Comparison of ENCODE assay signal across 8 cellular contexts in genomic region chr6:15663057-15663638, GRCh38. TPM values are rescaled to one million over a fixed set of nuclear protein-coding genes. Genes with fewer than 3 reads are reported as not detected.
DNase-seq lines count a peak whose midpoint lies in the region; ATAC-seq and TF ChIP-seq lines count a peak whose summit lies in the region.

No MANE protein-coding gene starts in this region.

- no peaks in the 10 kb centered on the region for H3K27me3 ChIP-seq in MM.1S (replicated peaks; ENCODE audit: insufficient read depth, low read length)
- peaks cover 2% of the 10 kb centered on the region for H3K27me3 ChIP-seq in adipocyte (replicated peaks; ENCODE audit: control insufficient read depth, insufficient read depth, low read length)
- H3K27me3 ChIP-seq in spleen (replicated peaks in 1 of 7), result peaks cover 0 to 12% (median 0%) of the 10 kb centered on the region in 7 donors

- H2AFZ ChIP-seq in MM.1S (ENCODE audit: low read length), result peak overlapping the region; percentile 74

- 18 to 21% (median 20%) methylated on average over 25 of the region's 25 CpGs for WGBS in spleen, 5 donors

- H3K9me3 ChIP-seq in MM.1S (replicated peaks; ENCODE audit: insufficient read depth, low read length) (no peaks in the 10 kb centered on the region), adipocyte (ENCODE audit: control insufficient read depth, low read length) (no peaks in the 10 kb centered on the region), spleen (no peaks in the 10 kb centered on the region)

- H3K27ac ChIP-seq in MM.1S (ENCODE audit: low read length) (no peak overlapping the region; the same call in 1 of the 2 replicates), spleen (peak overlapping the region in 7 of 8 donors; percentile 87 to 96 (median 88))

- H3K36me3 ChIP-seq in MM.1S (replicated peaks; ENCODE audit: insufficient read depth, low read length) (no peaks in the 10 kb centered on the region; the same call in 1 of the 2 replicates), adipocyte (ENCODE audit: control insufficient read depth, insufficient read depth, low read length, severe bottlenecking) (no peaks in the 10 kb centered on the region), spleen (peaks cover 0 to 16% (median 0%) of the 10 kb centered on the region in 6 donors)

- no peaks in the 10 kb centered on the region for H4K20me1 ChIP-seq in MM.1S (ENCODE audit: insufficient read depth, low read length)

- peaks cover 26% of the 10 kb centered on the region for H3K79me2 ChIP-seq in MM.1S (ENCODE audit: low read length)

- no peak for TF ChIP-seq POLR2A in spleen (IDR thresholded peaks at IDR 0.05)

- TF ChIP-seq CTCF in MM.1S (IDR thresholded peaks at IDR 0.05; ENCODE audit: low read length), result no peak
- TF ChIP-seq CTCF in spleen (IDR thresholded peaks at IDR 0.05 in 8 of 11, conservative IDR thresholded peaks at IDR 0.05 in 3 of 11), result no peak

- H3K9ac ChIP-seq in MM.1S (ENCODE audit: low read length), result no peak overlapping the region
- peak overlapping the region; percentile 87 for H3K9ac ChIP-seq in adipocyte (ENCODE audit: low read length)

- peak overlapping the region; percentile 95; the same call in 1 of the 2 replicates for H3K4me2 ChIP-seq in MM.1S (ENCODE audit: low read depth, low read length)

- peak overlapping the region; percentile 82 for H3K4me3 ChIP-seq in MM.1S (ENCODE audit: low read length)
- H3K4me3 ChIP-seq in adipocyte (ENCODE audit: low read length), result peak overlapping the region; percentile 94
- peak overlapping the region; percentile 73 to 96 (median 88) for H3K4me3 ChIP-seq in spleen

- no peaks in the 10 kb centered on the region for H3K9me2 ChIP-seq in MM.1S (replicated peaks; ENCODE audit: insufficient read depth, low read length)

- ATAC-seq in HG02884 (IDR thresholded peaks at IDR 0.05; ENCODE audit: unreplicated experiment), result no peak

- H3F3A ChIP-seq in MM.1S (ENCODE audit: insufficient read depth, low read length), result peaks cover 16% of the 10 kb centered on the region; the same call in 1 of the 2 replicates

- peaks cover 7% of the 10 kb centered on the region for H3K4me1 ChIP-seq in MM.1S (ENCODE audit: low read length)
- H3K4me1 ChIP-seq in adipocyte (ENCODE audit: control insufficient read depth, insufficient read depth, low read length), result peaks cover 9% of the 10 kb centered on the region
- H3K4me1 ChIP-seq in spleen, result peaks cover 9 to 50% (median 33%) of the 10 kb centered on the region in 6 donors

- peak; percentile 77 for DNase-seq in stimulated activated CD8-positive, alpha-beta memory T cell treated with anti-CD3 and anti-CD28 coated beads, Interleukin-15, amount 100 ng/mL, for 48 hours (ENCODE audit: low read depth in 2 of 2)
- DNase-seq in stimulated activated CD8-positive, alpha-beta memory T cell treated with anti-CD3 and anti-CD28 coated beads, Interleukin-4, amount 100 ng/mL, for 48 hours, result no peak
- DNase-seq in MM.1S (no peak), adipocyte (ENCODE audit: low read depth) (no peak), iPS-NIHi11 (ENCODE audit: low spot score) (peak; percentile 97), spleen (no peak), SK-N-DZ (ENCODE audit: low spot score) (no peak)

- intact Hi-C loops in spleen (cut with DNase I; ENCODE audit: low total_unique reads), result no loop called here

RNA-seq across cellular contexts. Expression of gene DTNBP1, which starts 0.3 kb away (rescaled TPM):
- 10 to 100 TPM; 14.2 to 38.2 (median 35.3) TPM for total RNA-seq in spleen
- 10 to 100 TPM; 21.1 to 42.2 (median 29.3) TPM for polyA plus RNA-seq in spleen
- polyA plus RNA-seq in SK-N-DZ (2014; cell fraction: cytosol; rRNA removed), result 7.1 and 10.8 TPM in 2 replicates
- 6.8 and 21.8 TPM in 2 replicates for polyA plus RNA-seq in SK-N-DZ (2014; cell fraction: nucleus; rRNA removed)

Comparison
In these comparisons a context has a peak if more than half of its experiments do, and no peak if none do; other contexts are left out.
1. DNase-seq: peak in stimulated activated CD8-positive, alpha-beta memory T cell treated with anti-CD3 and anti-CD28 coated beads, Interleukin-15, amount 100 ng/mL, for 48 hours (2 of 2) and iPS-NIHi11 (single experiment); none in stimulated activated CD8-positive, alpha-beta memory T cell treated with anti-CD3 and anti-CD28 coated beads, Interleukin-4, amount 100 ng/mL, for 48 hours (single experiment), MM.1S (single experiment), adipocyte (single experiment), spleen (single experiment) and SK-N-DZ (single experiment).
2. Peak in every context shown above with its lines, with median percentiles within 50 percentile points of each other: H3K4me3 ChIP-seq.